ENCODE assay signal across 8 cellular contexts in genomic region chr19:39031368-39032163, GRCh38. TPM values are rescaled to one million over a fixed set of nuclear protein-coding genes. Genes with fewer than 3 reads are reported as not detected.
DNase-seq lines count a peak whose midpoint lies in the region; ATAC-seq, FAIRE-seq and TF ChIP-seq lines count a peak whose summit lies in the region.

No MANE protein-coding gene starts in this region.

- ATAC-seq in foreskin keratinocyte (peak; percentile 95), HG02623 (IDR thresholded peaks at IDR 0.05; ENCODE audit: unreplicated experiment) (no peak)

- H3K27me3 ChIP-seq in foreskin keratinocyte: no peaks in the 10 kb centered on the region

- TF ChIP-seq CTCF in foreskin keratinocyte (conservative IDR thresholded peaks at IDR 0.05): no peak
- no peak for TF ChIP-seq CTCF in nephron progenitor cell (IDR thresholded peaks at IDR 0.05)

- H3K4me1 Mint-ChIP-seq in nephron progenitor cell: no peaks in the 10 kb centered on the region
- H3K4me1 Mint-ChIP-seq in stimulated activated naive CD8-positive, alpha-beta T cell treated with anti-CD3 and anti-CD28 coated beads, Interleukin-15, Interleukin-2, amounts not matched to agents 100 ng/mL and 50 ng/mL, for 24 hours (ENCODE audit: low read depth): peaks cover 10% of the 10 kb centered on the region

- TF ChIP-seq POLR2A in GM12892 (IDR thresholded peaks at IDR 0.05; ENCODE audit: low read depth, low read length): no peak

- H3K27ac ChIP-seq in foreskin keratinocyte: no peak overlapping the region

- peak; percentile 96 for FAIRE-seq in GM12892 (lab: Jason Lieb, UNC)

- H3K27me3 Mint-ChIP-seq in nephron progenitor cell (ENCODE audit: low read depth, poor library complexity): peaks cover 35% of the 10 kb centered on the region
- peaks cover 13% of the 10 kb centered on the region for H3K27me3 Mint-ChIP-seq in stimulated activated naive CD8-positive, alpha-beta T cell treated with anti-CD3 and anti-CD28 coated beads, Interleukin-15, Interleukin-2, amounts not matched to agents 100 ng/mL and 50 ng/mL, for 24 hours

- DNase-seq in GM12892 (ENCODE audit: insufficient read length) (peak; percentile 78), HUDEP-2 (lab: John Stamatoyannopoulos, UW; ENCODE audit: unreplicated experiment in 76 of 76) (peak in 68 of 76 experiments; percentile 19 to 88 (median 68)), SIG-M5 (lab: John Stamatoyannopoulos, UW) (peak; percentile 31), activated gamma-delta T cell (lab: John Stamatoyannopoulos, UW) (peak; percentile 58), foreskin keratinocyte (peak; percentile 85 to 93), nephron progenitor cell (peak; percentile 97)

- H3K4me3 Mint-ChIP-seq in nephron progenitor cell: peak overlapping the region; percentile 74
- peak overlapping the region; percentile 65 for H3K4me3 Mint-ChIP-seq in stimulated activated naive CD8-positive, alpha-beta T cell treated with anti-CD3 and anti-CD28 coated beads, Interleukin-15, Interleukin-2, amounts not matched to agents 100 ng/mL and 50 ng/mL, for 24 hours

- H3K4me1 ChIP-seq in foreskin keratinocyte: no peaks in the 10 kb centered on the region

- H3K9me3 Mint-ChIP-seq in nephron progenitor cell: peaks cover 18% of the 10 kb centered on the region
- no peaks in the 10 kb centered on the region for H3K9me3 Mint-ChIP-seq in stimulated activated naive CD8-positive, alpha-beta T cell treated with anti-CD3 and anti-CD28 coated beads, Interleukin-15, Interleukin-2, amounts not matched to agents 100 ng/mL and 50 ng/mL, for 24 hours

- no peak overlapping the region for H3K27ac Mint-ChIP-seq in nephron progenitor cell
- H3K27ac Mint-ChIP-seq in stimulated activated naive CD8-positive, alpha-beta T cell treated with anti-CD3 and anti-CD28 coated beads, Interleukin-15, Interleukin-2, amounts not matched to agents 100 ng/mL and 50 ng/mL, for 24 hours: no peak overlapping the region

- peaks cover 23% of the 10 kb centered on the region for H3K36me3 Mint-ChIP-seq in nephron progenitor cell (ENCODE audit: low read depth)
- no peaks in the 10 kb centered on the region for H3K36me3 Mint-ChIP-seq in stimulated activated naive CD8-positive, alpha-beta T cell treated with anti-CD3 and anti-CD28 coated beads, Interleukin-15, Interleukin-2, amounts not matched to agents 100 ng/mL and 50 ng/mL, for 24 hours (ENCODE audit: low read depth)

RNA-seq across cellular contexts. Expression of gene FBXO27, which starts 0.8 kb away (rescaled TPM):
- 2.1 TPM for polyA plus RNA-seq in GM12892 (2012; ENCODE audit: missing spikeins)
- total RNA-seq in foreskin keratinocyte: 8.7 and 9.0 TPM in 2 replicates
- 9.2 and 9.4 TPM in 2 replicates for polyA plus RNA-seq in foreskin keratinocyte

RNA-seq across cellular contexts. Expression of gene ACP7, which starts 52.6 kb away (rescaled TPM):
- not detected for polyA plus RNA-seq in GM12892 (2012; ENCODE audit: missing spikeins)
- total RNA-seq in foreskin keratinocyte: 0.92 and 1.5 TPM in 2 replicates
- polyA plus RNA-seq in foreskin keratinocyte: 0.81 and 0.97 TPM in 2 replicates

RNA-seq across cellular contexts. Expression of gene FBXO17, which starts 56.0 kb away (rescaled TPM):
- polyA plus RNA-seq in GM12892 (2012; ENCODE audit: missing spikeins): 3.0 TPM
- total RNA-seq in foreskin keratinocyte: 11.5 and 13.4 TPM in 2 replicates
- 11.7 and 13.0 TPM in 2 replicates for polyA plus RNA-seq in foreskin keratinocyte

Comparison
In these comparisons a context has a peak if more than half of its experiments do, and no peak if none do; other contexts are left out.
1. DNase-seq: peak in every context shown above with its lines; median percentile 97 in nephron progenitor cell; 89 in foreskin keratinocyte; 78 in GM12892; 68 in HUDEP-2; 58 in activated gamma-delta T cell; 31 in SIG-M5.